Comparison of ENCODE assay signal across 16 cellular contexts in genomic region chr4:3514806-3515421, GRCh38. TPM values are rescaled to one million over a fixed set of nuclear protein-coding genes. Genes with fewer than 3 reads are reported as not detected.
A peak's percentile ranks its signal among the peaks of the same experiment; 100 is the strongest.
DNase-seq lines count a peak whose midpoint lies in the region; ATAC-seq and TF ChIP-seq lines count a peak whose summit lies in the region.
"Had no signal": no experiment of that assay in that cellular context is flagged by ENCODE, and none has a peak within 500 bp of the region (broad histone marks: within the 10 kb centered on the region; RNA-seq: fewer than 3 reads in every experiment).

No MANE protein-coding gene starts in this region.

- H3K27me3 ChIP-seq in dorsolateral prefrontal cortex (no peaks in the 10 kb centered on the region), lower lobe of right lung (ENCODE audit: low read depth) (no peaks in the 10 kb centered on the region), esophagus muscularis mucosa (no peaks in the 10 kb centered on the region)
- H3K27me3 ChIP-seq: right lobe of liver, upper lobe of right lung had no signal

- H3K9me3 ChIP-seq in lower lobe of right lung (no peaks in the 10 kb centered on the region), esophagus muscularis mucosa (no peaks in the 10 kb centered on the region)
- H3K9me3 ChIP-seq: right lobe of liver, upper lobe of right lung had no signal

- DNase-seq in AG09309 (ENCODE audit: low read depth) = no peak
- peak; percentile 11 for DNase-seq in HT-29 (ENCODE audit: low spot score)
- peak in 3 of 10 donors; percentile 32 to 65 (median 42) for DNase-seq in dorsolateral prefrontal cortex
- DNase-seq in lower lobe of right lung = peak; percentile 47
- no peak for DNase-seq in esophagus muscularis mucosa (ENCODE audit: extremely low spot score)
- DNase-seq in midbrain (lab: John Stamatoyannopoulos, UW) = no peak
- DNase-seq in AG20443 (ENCODE audit: low spot score) = no peak
- no peak for DNase-seq in ecto neural progenitor cell (ENCODE audit: low spot score)
- DNase-seq: activated B cell treated with CpG ODN at 0.5 μM for 24 hours; central memory CD4-positive, alpha-beta T cell; NCI-H446 treated with DMSO at 0.1 percent for 48 hours; SHP77 treated with DMSO at 0.1 percent for 48 hours; upper lobe of right lung had no signal

- peaks cover 92% of the 10 kb centered on the region for H3K36me3 ChIP-seq in lower lobe of right lung
- peaks cover 77 to 100% (median 97%) of the 10 kb centered on the region in 4 donors for H3K36me3 ChIP-seq in esophagus muscularis mucosa

- intact Hi-C loops in dorsolateral prefrontal cortex (cut with DNase I) = no loop called here
- intact Hi-C loops in lower lobe of right lung (cut with DNase I) = no loop called here
- intact Hi-C loops in esophagus muscularis mucosa (cut with DNase I) = no loop called here

- no peak overlapping the region for H3K4me3 ChIP-seq in AG09309 (ENCODE audit: control insufficient read depth, low read depth, low read length)
- H3K4me3 ChIP-seq in dorsolateral prefrontal cortex = no peak overlapping the region
- no peak overlapping the region for H3K4me3 ChIP-seq in lower lobe of right lung
- H3K4me3 ChIP-seq in esophagus muscularis mucosa = no peak overlapping the region
- H3K4me3 ChIP-seq: lung, right lobe of liver, upper lobe of right lung had no signal

- peak overlapping the region in 4 of 59 donors; percentile 1 to 21 (median 12) for H3K27ac ChIP-seq in dorsolateral prefrontal cortex
- no peak overlapping the region for H3K27ac ChIP-seq in lower lobe of right lung
- no peak overlapping the region for H3K27ac ChIP-seq in esophagus muscularis mucosa (replicated peaks in 1 of 4)
- H3K27ac ChIP-seq: right lobe of liver, upper lobe of right lung had no signal

- no peak for TF ChIP-seq POLR2A in esophagus muscularis mucosa (IDR thresholded peaks at IDR 0.05; ENCODE audit: low read depth)

- H3K4me1 ChIP-seq in lower lobe of right lung (no peaks in the 10 kb centered on the region), esophagus muscularis mucosa (no peaks in the 10 kb centered on the region)
- H3K4me1 ChIP-seq: right lobe of liver, upper lobe of right lung had no signal

- no peak for ATAC-seq in lower lobe of right lung
- ATAC-seq: right lobe of liver, upper lobe of right lung had no signal

- 92% methylated on average over 24 of the region's 31 CpGs for WGBS in esophagus muscularis mucosa

- no peak for TF ChIP-seq EP300 in esophagus muscularis mucosa (IDR thresholded peaks at IDR 0.05)

- TF ChIP-seq CTCF in AG09309 (IDR thresholded peaks at IDR 0.05; ENCODE audit: control insufficient read depth, insufficient read depth, low read depth, low read length, missing control alignments) (peak; percentile 23), dorsolateral prefrontal cortex (IDR thresholded peaks at IDR 0.05 in 54 of 56, conservative IDR thresholded peaks at IDR 0.05 in 2 of 56; ENCODE audit: low read depth in 1 of 56, partially characterized antibody in 56 of 56) (peak in 30 of 56 donors; percentile 8 to 41 (median 20)), lower lobe of right lung (IDR thresholded peaks at IDR 0.05) (no peak), esophagus muscularis mucosa (IDR thresholded peaks at IDR 0.05) (no peak)

RNA-seq across cellular contexts. Expression of gene LRPAP1, which starts 17.3 kb away (rescaled TPM):
- 156 and 190 TPM in 2 replicates for total RNA-seq in HT-29 (2014; rRNA removed; shearing (Covaris generic))
- total RNA-seq in dorsolateral prefrontal cortex (100 to 1,000 TPM; 104 to 234 (median 162) TPM), lower lobe of right lung (224 TPM), esophagus muscularis mucosa (100 to 1,000 TPM in 3 of 4 donors, 10 to 100 TPM in 1; 88.5 to 201 (median 174) TPM)

RNA-seq across cellular contexts. Expression of gene DOK7, which starts 51.8 kb away (rescaled TPM):
- 16.1 and 17.6 TPM in 2 replicates for total RNA-seq in HT-29 (2014; rRNA removed; shearing (Covaris generic))
- total RNA-seq in dorsolateral prefrontal cortex (1 to 10 TPM in 56 of 120 experiments, under 1 TPM in 61, not detected in 3; 0.22 to 5.2 (median 0.98) TPM), lower lobe of right lung (4.0 TPM), esophagus muscularis mucosa (1 to 10 TPM in 3 of 4 donors, under 1 TPM in 1; 0.50 to 1.7 (median 1.4) TPM)
- total RNA-seq: activated T-helper 1 cell treated with anti-CD3 and anti-CD28 coated beads, Interleukin-12 subunit alpha, Interleukin-12 subunit beta, Interleukin-2, Interleukin-4 antibody, amounts not matched to agents 30 ng/mL and 10 ng/mL and 1 ng/mL, durations not matched to agents 14 hours and 24 hours and 36 hours had no signal

Comparison
In these comparisons a context has a peak if more than half of its experiments do, and no peak if none do; other contexts are left out.
1. DNase-seq: peak in HT-29 (single experiment) and lower lobe of right lung (single experiment); none in AG09309 (single experiment), esophagus muscularis mucosa (single experiment), midbrain (single experiment), AG20443 (single experiment) and ecto neural progenitor cell (single experiment).
2. CTCF ChIP-seq: peak in AG09309 (single experiment) and dorsolateral prefrontal cortex (30 of 56); none in lower lobe of right lung (single experiment) and esophagus muscularis mucosa (0 of 3).